Comparison of ENCODE assay signal across 19 cellular contexts in the genomic region with DNA sequence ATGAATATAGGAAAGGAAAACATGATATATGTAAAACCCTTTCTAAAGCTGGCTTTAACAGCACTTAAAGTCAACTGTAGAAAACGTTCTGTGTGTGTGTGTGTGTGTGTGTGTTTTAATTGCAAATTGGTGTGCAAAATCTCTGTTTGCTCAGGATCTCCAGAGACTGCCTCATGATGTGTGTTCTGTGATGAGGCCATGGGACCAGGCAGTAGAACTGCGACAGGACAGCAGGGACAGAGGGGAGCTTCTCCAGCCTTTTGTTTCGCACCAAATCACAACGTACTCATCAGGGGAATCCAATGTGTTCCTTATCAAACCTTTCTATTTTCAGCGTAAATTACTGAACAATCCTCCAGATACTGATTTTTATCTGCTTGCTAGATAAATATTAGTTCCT.
DNase-seq lines count a peak whose midpoint lies in the region; ATAC-seq and TF ChIP-seq lines count a peak whose summit lies in the region.
"Had no signal": no experiment of that assay in that cellular context is flagged by ENCODE, and none has a peak within 500 bp of the region (broad histone marks: within the 10 kb centered on the region; RNA-seq: fewer than 3 reads in every experiment).

No MANE protein-coding gene starts in this region.

- TF ChIP-seq EP300 in esophagus muscularis mucosa (IDR thresholded peaks at IDR 0.05) = no peak

- H3K27ac ChIP-seq in 22Rv1 (peak overlapping the region; percentile 60), esophagus muscularis mucosa (replicated peaks in 1 of 4) (no peak overlapping the region), mesodermal cell (ENCODE audit: low read depth, low read length, severe bottlenecking) (peak overlapping the region; percentile 30)

- H3K4me1 ChIP-seq in esophagus muscularis mucosa (peaks cover 5 to 10% (median 8%) of the 10 kb centered on the region in 4 donors), mesodermal cell (ENCODE audit: control insufficient read depth, insufficient read depth, low read length, poor library complexity, severe bottlenecking) (peaks cover 25% of the 10 kb centered on the region)

- peak; percentile 15 for DNase-seq in LNCaP clone FGC (ENCODE audit: low read depth)
- DNase-seq in esophagus muscularis mucosa (ENCODE audit: extremely low spot score) = peak; percentile 21
- no peak for DNase-seq in SW 1271 (lab: John Stamatoyannopoulos, UW)
- DNase-seq in stimulated activated naive CD4-positive, alpha-beta T cell treated with Interleukin-2 at 50 U/mL for 16 hours (lab: John Stamatoyannopoulos, UW) = no peak
- DNase-seq: ACHN, DMS 273 treated with DMSO at 0.1 percent for 48 hours, EL, NCI-H1105, NCI-H187 treated with DMSO at 0.1 percent for 48 hours, NCI-H345, NCI-H524 treated with DMSO at 0.1 percent for 48 hours, OCI-M1, SHP77, SK-N-SH, T-cell had no signal

- no peaks in the 10 kb centered on the region for H3K36me3 ChIP-seq in esophagus muscularis mucosa
- H3K36me3 ChIP-seq in mesodermal cell (ENCODE audit: control insufficient read depth, insufficient read depth, low read length) = no peaks in the 10 kb centered on the region

- TF ChIP-seq POLR2A in esophagus muscularis mucosa (IDR thresholded peaks at IDR 0.05; ENCODE audit: low read depth) = no peak

- TF ChIP-seq CTCF in 22Rv1 (IDR thresholded peaks at IDR 0.05) (no peak), LNCaP clone FGC (IDR thresholded peaks at IDR 0.05; ENCODE audit: control insufficient read depth, extremely low read depth, insufficient read depth) (no peak), esophagus muscularis mucosa (IDR thresholded peaks at IDR 0.05) (no peak)

- H3K27me3 ChIP-seq in esophagus muscularis mucosa = peaks cover 0 to 3% (median 0%) of the 10 kb centered on the region in 4 donors

- H3K4me3 ChIP-seq in LNCaP clone FGC (ENCODE audit: low read depth, low read length) (no peak overlapping the region), esophagus muscularis mucosa (no peak overlapping the region), mesodermal cell (ENCODE audit: extremely low read depth, insufficient read depth, low read length, poor library complexity, severe bottlenecking) (no peak overlapping the region)
- H3K4me3 ChIP-seq: K562 had no signal

- intact Hi-C loops in esophagus muscularis mucosa (cut with DNase I) = no loop called here

- H3K9me3 ChIP-seq in esophagus muscularis mucosa (no peaks in the 10 kb centered on the region), mesodermal cell (ENCODE audit: control insufficient read depth, low read length) (no peaks in the 10 kb centered on the region)
- H3K9me3 ChIP-seq: SK-N-SH had no signal

- no peak for ATAC-seq in GM19035 (IDR thresholded peaks at IDR 0.05; ENCODE audit: unreplicated experiment)
- ATAC-seq: K562, T-cell had no signal

- 80% methylated on average over 5 of the region's 5 CpGs for WGBS in esophagus muscularis mucosa
- 86 to 88% methylated on average over 1 to 4 of the region's 5 CpGs for WGBS in mesodermal cell (ENCODE audit: insufficient coverage in 2 of 2), 2 experiments

Comparison
In these comparisons a context has a peak if more than half of its experiments do, and no peak if none do; other contexts are left out.
1. H3K27ac ChIP-seq: peak in 22Rv1 (single experiment) and mesodermal cell (single experiment); none in esophagus muscularis mucosa (0 of 4).
2. DNase-seq: peak in LNCaP clone FGC (single experiment) and esophagus muscularis mucosa (single experiment); none in SW 1271 (0 of 2) and stimulated activated naive CD4-positive, alpha-beta T cell treated with Interleukin-2 at 50 U/mL for 16 hours (single experiment).